Comparison of ENCODE assay signal across 1 cellular context in the genomic region with DNA sequence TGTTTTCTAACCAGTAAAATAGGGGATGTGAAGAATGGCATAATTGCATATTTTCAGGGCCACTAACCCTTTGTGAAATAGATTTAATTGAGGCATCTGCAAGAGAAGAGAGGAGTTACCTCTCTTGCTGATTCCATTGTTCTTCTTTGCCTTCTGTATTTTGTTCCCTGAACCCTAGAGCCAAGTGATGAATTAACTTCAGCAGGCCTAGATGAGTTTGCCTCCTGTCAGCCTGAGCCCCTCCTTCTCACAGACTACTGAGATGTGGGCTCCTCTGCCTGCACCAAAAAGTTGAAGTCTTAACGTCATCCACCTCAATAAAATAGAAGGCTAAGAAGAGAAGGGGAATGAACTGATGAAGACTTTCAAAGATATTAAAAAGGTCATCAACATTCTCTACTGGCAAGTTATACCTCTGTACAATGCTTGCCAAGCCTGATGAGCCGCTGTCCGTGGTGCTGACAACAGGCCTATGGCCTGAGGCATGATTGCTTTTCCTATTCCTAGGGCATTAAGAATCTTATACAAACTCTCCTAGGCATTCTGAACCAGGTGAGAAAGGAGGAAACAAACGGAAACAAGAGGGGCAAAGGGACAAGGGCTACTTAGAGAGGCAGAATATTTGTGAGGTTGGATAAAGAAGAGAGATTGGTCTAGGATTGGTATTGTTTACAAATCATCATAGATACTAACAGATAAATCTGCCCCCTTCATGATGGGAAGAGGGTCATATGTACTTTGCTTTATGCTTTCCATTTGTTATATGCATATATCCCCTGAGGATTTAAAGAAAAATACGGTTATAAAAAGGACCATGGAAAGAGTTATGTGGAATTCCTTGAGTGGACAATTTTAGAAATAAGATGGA.
TF ChIP-seq lines count a peak whose summit lies in the region.

No MANE protein-coding gene starts in this region.

TF ChIP-seq in HepG2, 621 proteins besides CTCF, POLR2A, EP300 and RAD21 (continued from another document and continues in another):
- TF ChIP-seq ZNF367 (CRISPR knock-in tag; IDR thresholded peaks at IDR 0.05; ENCODE audit: borderline replicate concordance) (no peak), ZNF230 (CRISPR knock-in tag; IDR thresholded peaks at IDR 0.05) (0 out of 2 replicates have a peak, but pooled peaks have one; percentile 28), SAP130 (CRISPR knock-in tag; IDR thresholded peaks at IDR 0.05; ENCODE audit: low read depth) (peak; percentile 47), ZFP36L1 (CRISPR knock-in tag; IDR thresholded peaks at IDR 0.05) (peak; percentile 42; the same call in 1 of the 2 replicates), ZNF441 (CRISPR knock-in tag; IDR thresholded peaks at IDR 0.05; ENCODE audit: borderline replicate concordance) (peak; percentile 60; the same call in 1 of the 2 replicates), ZNF205 (CRISPR knock-in tag; IDR thresholded peaks at IDR 0.05) (peak; percentile 48; the same call in 1 of the 2 replicates), SMC3 (IDR thresholded peaks at IDR 0.05; ENCODE audit: low read length) (no peak), SOX13 (IDR thresholded peaks at IDR 0.05) (no peak), SOX13 (CRISPR knock-in tag; conservative IDR thresholded peaks at IDR 0.05 in 1 of 2, IDR thresholded peaks at IDR 0.05 in 1 of 2) (peak in 1 of 2 experiments; percentile 43; a peak in 2 of 4 replicates), FOXK1 (CRISPR knock-in tag; IDR thresholded peaks at IDR 0.05; ENCODE audit: borderline replicate concordance, low read depth) (peak; percentile 51; the same call in 1 of the 2 replicates), ISX (CRISPR knock-in tag; conservative IDR thresholded peaks at IDR 0.05) (0 out of 2 replicates have a peak, but pooled peaks have one; percentile 52), DMAP1 (CRISPR knock-in tag; IDR thresholded peaks at IDR 0.05) (no peak), DRAP1 (CRISPR knock-in tag; IDR thresholded peaks at IDR 0.05) (peak; percentile 22; the same call in 1 of the 2 replicates), RNF219 (CRISPR knock-in tag; IDR thresholded peaks at IDR 0.05) (no peak), HNF4A (CRISPR knock-in tag; IDR thresholded peaks at IDR 0.05) (no peak), KLF11 (CRISPR knock-in tag; IDR thresholded peaks at IDR 0.05) (0 out of 2 replicates have a peak, but pooled peaks have one; percentile 73), MIXL1 (CRISPR knock-in tag; IDR thresholded peaks at IDR 0.05) (peak; percentile 69; the same call in 1 of the 2 replicates), PITX1 (CRISPR knock-in tag; IDR thresholded peaks at IDR 0.05) (no peak), ZNF430 (CRISPR knock-in tag; IDR thresholded peaks at IDR 0.05) (peak; percentile 61; the same call in 1 of the 2 replicates), KDM2A (CRISPR knock-in tag; IDR thresholded peaks at IDR 0.05; ENCODE audit: borderline replicate concordance, low read depth) (0 out of 2 replicates have a peak, but pooled peaks have one; percentile 26), ZBTB3 (CRISPR knock-in tag; IDR thresholded peaks at IDR 0.05; ENCODE audit: borderline replicate concordance, low read depth) (no peak), ZNF337 (CRISPR knock-in tag; IDR thresholded peaks at IDR 0.05; ENCODE audit: borderline replicate concordance, low read depth) (no peak), HCFC1 (IDR thresholded peaks at IDR 0.05; ENCODE audit: low read depth, low read length) (no peak), ZFP36L2 (CRISPR knock-in tag; IDR thresholded peaks at IDR 0.05) (0 out of 2 replicates have a peak, but pooled peaks have one; percentile 75), CEBPZ (IDR thresholded peaks at IDR 0.05; ENCODE audit: low read length) (no peak), KAT7 (CRISPR knock-in tag; IDR thresholded peaks at IDR 0.05; ENCODE audit: borderline replicate concordance) (no peak), ZNF878 (CRISPR knock-in tag; IDR thresholded peaks at IDR 0.05) (peak; percentile 63; the same call in 1 of the 2 replicates), WIZ (CRISPR knock-in tag; IDR thresholded peaks at IDR 0.05) (peak; percentile 96; the same call in 1 of the 2 replicates), MYNN (CRISPR knock-in tag; IDR thresholded peaks at IDR 0.05; ENCODE audit: low read depth) (0 out of 2 replicates have a peak, but pooled peaks have one; percentile 44), ELF3 (CRISPR knock-in tag; IDR thresholded peaks at IDR 0.05) (peak; percentile 50; the same call in 1 of the 2 replicates), BORCS8-MEF2B (CRISPR knock-in tag; IDR thresholded peaks at IDR 0.05) (peak; percentile 63; the same call in 1 of the 2 replicates)
- TF ChIP-seq, protein P1, sequence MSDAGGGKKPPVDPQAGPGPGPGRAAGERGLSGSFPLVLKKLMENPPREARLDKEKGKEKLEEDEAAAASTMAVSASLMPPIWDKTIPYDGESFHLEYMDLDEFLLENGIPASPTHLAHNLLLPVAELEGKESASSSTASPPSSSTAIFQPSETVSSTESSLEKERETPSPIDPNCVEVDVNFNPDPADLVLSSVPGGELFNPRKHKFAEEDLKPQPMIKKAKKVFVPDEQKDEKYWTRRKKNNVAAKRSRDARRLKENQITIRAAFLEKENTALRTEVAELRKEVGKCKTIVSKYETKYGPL (CRISPR knock-in tag; IDR thresholded peaks at IDR 0.05): peak; percentile 51; the same call in 1 of the 2 replicates
- TF ChIP-seq, protein P2, sequence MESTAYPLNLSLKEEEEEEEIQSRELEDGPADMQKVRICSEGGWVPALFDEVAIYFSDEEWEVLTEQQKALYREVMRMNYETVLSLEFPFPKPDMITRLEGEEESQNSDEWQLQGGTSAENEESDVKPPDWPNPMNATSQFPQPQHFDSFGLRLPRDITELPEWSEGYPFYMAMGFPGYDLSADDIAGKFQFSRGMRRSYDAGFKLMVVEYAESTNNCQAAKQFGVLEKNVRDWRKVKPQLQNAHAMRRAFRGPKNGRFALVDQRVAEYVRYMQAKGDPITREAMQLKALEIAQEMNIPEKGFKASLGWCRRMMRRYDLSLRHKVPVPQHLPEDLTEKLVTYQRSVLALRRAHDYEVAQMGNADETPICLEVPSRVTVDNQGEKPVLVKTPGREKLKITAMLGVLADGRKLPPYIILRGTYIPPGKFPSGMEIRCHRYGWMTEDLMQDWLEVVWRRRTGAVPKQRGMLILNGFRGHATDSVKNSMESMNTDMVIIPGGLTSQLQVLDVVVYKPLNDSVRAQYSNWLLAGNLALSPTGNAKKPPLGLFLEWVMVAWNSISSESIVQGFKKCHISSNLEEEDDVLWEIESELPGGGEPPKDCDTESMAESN (CRISPR knock-in tag; conservative IDR thresholded peaks at IDR 0.05): no peak
- TF ChIP-seq, protein P3, sequence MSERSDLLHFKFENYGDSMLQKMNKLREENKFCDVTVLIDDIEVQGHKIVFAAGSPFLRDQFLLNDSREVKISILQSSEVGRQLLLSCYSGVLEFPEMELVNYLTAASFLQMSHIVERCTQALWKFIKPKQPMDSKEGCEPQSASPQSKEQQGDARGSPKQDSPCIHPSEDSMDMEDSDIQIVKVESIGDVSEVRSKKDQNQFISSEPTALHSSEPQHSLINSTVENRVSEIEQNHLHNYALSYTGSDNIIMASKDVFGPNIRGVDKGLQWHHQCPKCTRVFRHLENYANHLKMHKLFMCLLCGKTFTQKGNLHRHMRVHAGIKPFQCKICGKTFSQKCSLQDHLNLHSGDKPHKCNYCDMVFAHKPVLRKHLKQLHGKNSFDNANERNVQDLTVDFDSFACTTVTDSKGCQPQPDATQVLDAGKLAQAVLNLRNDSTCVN (CRISPR knock-in tag; IDR thresholded peaks at IDR 0.05; ENCODE audit: borderline replicate concordance): peak; percentile 72; the same call in 1 of the 2 replicates
- TF ChIP-seq, protein P4, sequence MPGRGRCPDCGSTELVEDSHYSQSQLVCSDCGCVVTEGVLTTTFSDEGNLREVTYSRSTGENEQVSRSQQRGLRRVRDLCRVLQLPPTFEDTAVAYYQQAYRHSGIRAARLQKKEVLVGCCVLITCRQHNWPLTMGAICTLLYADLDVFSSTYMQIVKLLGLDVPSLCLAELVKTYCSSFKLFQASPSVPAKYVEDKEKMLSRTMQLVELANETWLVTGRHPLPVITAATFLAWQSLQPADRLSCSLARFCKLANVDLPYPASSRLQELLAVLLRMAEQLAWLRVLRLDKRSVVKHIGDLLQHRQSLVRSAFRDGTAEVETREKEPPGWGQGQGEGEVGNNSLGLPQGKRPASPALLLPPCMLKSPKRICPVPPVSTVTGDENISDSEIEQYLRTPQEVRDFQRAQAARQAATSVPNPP (CRISPR knock-in tag; IDR thresholded peaks at IDR 0.05): no peak
- TF ChIP-seq, protein P5, sequence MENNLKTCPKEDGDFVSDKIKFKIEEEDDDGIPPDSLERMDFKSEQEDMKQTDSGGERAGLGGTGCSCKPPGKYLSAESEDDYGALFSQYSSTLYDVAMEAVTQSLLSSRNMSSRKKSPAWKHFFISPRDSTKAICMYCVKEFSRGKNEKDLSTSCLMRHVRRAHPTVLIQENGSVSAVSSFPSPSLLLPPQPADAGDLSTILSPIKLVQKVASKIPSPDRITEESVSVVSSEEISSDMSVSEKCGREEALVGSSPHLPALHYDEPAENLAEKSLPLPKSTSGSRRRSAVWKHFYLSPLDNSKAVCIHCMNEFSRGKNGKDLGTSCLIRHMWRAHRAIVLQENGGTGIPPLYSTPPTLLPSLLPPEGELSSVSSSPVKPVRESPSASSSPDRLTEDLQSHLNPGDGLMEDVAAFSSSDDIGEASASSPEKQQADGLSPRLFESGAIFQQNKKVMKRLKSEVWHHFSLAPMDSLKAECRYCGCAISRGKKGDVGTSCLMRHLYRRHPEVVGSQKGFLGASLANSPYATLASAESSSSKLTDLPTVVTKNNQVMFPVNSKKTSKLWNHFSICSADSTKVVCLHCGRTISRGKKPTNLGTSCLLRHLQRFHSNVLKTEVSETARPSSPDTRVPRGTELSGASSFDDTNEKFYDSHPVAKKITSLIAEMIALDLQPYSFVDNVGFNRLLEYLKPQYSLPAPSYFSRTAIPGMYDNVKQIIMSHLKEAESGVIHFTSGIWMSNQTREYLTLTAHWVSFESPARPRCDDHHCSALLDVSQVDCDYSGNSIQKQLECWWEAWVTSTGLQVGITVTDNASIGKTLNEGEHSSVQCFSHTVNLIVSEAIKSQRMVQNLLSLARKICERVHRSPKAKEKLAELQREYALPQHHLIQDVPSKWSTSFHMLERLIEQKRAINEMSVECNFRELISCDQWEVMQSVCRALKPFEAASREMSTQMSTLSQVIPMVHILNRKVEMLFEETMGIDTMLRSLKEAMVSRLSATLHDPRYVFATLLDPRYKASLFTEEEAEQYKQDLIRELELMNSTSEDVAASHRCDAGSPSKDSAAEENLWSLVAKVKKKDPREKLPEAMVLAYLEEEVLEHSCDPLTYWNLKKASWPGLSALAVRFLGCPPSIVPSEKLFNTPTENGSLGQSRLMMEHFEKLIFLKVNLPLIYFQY (CRISPR knock-in tag; IDR thresholded peaks at IDR 0.05; ENCODE audit: borderline replicate concordance): 0 out of 2 replicates have a peak, but pooled peaks have one; percentile 57
